ENCODE assay signal across 8 cellular contexts in the genomic region with DNA sequence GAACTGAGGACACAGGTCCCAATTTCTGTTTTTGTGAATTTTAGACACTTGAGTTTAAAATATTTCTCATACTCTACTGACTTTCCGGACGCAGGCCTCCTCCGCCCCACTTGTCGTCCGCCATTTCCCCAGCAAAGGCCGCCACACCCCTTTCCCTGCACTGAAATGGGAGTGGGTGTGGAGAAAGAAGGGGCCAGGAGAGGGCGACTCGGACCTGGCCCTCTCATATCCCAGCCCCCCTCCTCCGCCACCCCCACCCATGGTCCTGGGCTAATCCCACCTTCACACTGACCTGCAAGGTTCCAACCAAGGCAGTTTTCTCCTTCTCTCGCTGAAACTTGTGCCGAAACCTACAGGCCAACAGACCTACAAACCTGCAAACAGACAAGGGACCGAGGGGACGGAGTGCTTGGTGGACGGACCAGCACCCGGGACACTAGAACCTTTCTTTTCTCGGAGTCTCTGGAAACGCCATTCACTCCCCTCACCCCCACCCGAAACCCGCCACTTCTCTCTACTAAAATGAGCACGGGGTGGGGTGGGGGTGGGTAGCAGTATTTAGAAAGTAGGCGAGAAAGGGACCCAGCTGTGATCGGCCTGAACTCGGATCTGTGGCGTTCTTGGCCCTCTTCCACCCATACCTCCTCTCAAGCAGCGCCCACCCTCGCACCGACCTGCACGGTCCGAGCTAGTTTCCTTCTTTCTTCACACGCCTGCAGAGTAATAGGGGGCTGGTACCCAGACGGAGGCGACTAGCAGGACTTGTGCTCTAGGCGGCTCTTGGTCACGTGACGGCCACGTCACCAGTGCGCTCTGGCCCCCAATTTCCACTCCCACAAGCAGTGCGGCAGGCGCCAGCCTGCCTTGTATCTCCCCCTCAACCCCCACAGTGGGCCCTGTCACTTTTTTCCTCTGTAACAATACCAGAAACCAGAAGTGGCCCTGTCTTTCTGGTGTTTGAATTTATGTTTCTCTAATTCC. TPM values are rescaled to one million over a fixed set of nuclear protein-coding genes. Genes with fewer than 3 reads are reported as not detected.
DNase-seq lines count a peak whose midpoint lies in the region; ATAC-seq and TF ChIP-seq lines count a peak whose summit lies in the region.

A gene (minus strand): TSS at position 790 of the 981 bp plus-strand sequence. CDS start 1,380 bp downstream, outside the sequence.

- H3K27ac Mint-ChIP-seq in CD8-positive, alpha-beta T cell: peak within 1 kb of the TSS; percentile 93

- H3K4me1 Mint-ChIP-seq in CD8-positive, alpha-beta T cell (ENCODE audit: low read depth): peaks cover 16% of the 10 kb centered on the region

- POLR2A ChIA-PET in CD8-positive, alpha-beta T cell (lab: Charles Lee): no interaction called here

- peak within 1 kb of the TSS; percentile 63 for H3K27ac ChIP-seq in CD8-positive, alpha-beta T cell (ENCODE audit: low read depth, low read length)
- H3K27ac ChIP-seq in mucosa of rectum (ENCODE audit: low read depth in 2 of 2, low read length in 2 of 2): peak within 1 kb of the TSS; percentile 61 to 65

- CTCF ChIA-PET in CD8-positive, alpha-beta T cell (lab: Charles Lee): no interaction called here

- peak within 1 kb of the TSS; percentile 91 for H3K4me3 Mint-ChIP-seq in CD8-positive, alpha-beta T cell

- no peaks in the 10 kb centered on the region for H3K9me3 ChIP-seq in CD8-positive, alpha-beta T cell (ENCODE audit: low read length)
- no peaks in the 10 kb centered on the region for H3K9me3 ChIP-seq in mucosa of rectum (ENCODE audit: control insufficient read depth in 2 of 2, low read length in 2 of 2)

- peak; percentile 36 to 81 (median 71) for DNase-seq in CD8-positive, alpha-beta T cell
- DNase-seq in NOMO-1 (lab: John Stamatoyannopoulos, UW; ENCODE audit: unreplicated experiment in 2 of 2): peak; percentile 59 to 71
- DNase-seq in activated CD8-positive, alpha-beta memory T cell treated with anti-CD3 and anti-CD28 coated beads, Interleukin-2, amount 50 U/mL, for 4 hours: peak; percentile 76
- DNase-seq in epithelial cell of proximal tubule (ENCODE audit: low read depth): no peak
- DNase-seq in stimulated activated CD8-positive, alpha-beta memory T cell treated with anti-CD3 and anti-CD28 coated beads, Interleukin-7, amount 100 ng/mL, for 24 hours (ENCODE audit: low read depth): peak; percentile 39

- peak; percentile 80 for ATAC-seq in CD8-positive, alpha-beta T cell
- peak; percentile 94 for ATAC-seq in GM19397 (IDR thresholded peaks at IDR 0.05; ENCODE audit: unreplicated experiment)
- peak; percentile 94 for ATAC-seq in HG03571 (IDR thresholded peaks at IDR 0.05; ENCODE audit: unreplicated experiment)

- no peaks in the 10 kb centered on the region for H3K36me3 ChIP-seq in CD8-positive, alpha-beta T cell (ENCODE audit: insufficient read depth, low read length)
- no peaks in the 10 kb centered on the region for H3K36me3 ChIP-seq in mucosa of rectum (ENCODE audit: control insufficient read depth in 2 of 2, insufficient read depth in 2 of 2, low read length in 2 of 2)

- peak within 1 kb of the TSS; percentile 74 for H3K4me3 ChIP-seq in CD8-positive, alpha-beta T cell (ENCODE audit: low read depth, low read length)
- H3K4me3 ChIP-seq in epithelial cell of proximal tubule (ENCODE audit: low read depth, low read length) (peak within 1 kb of the TSS; percentile 79), mucosa of rectum (ENCODE audit: low read length in 2 of 2) (peak within 1 kb of the TSS; percentile 84 to 85)

- peaks cover 11% of the 10 kb centered on the region for H3K4me1 ChIP-seq in CD8-positive, alpha-beta T cell (ENCODE audit: insufficient read depth, low read length)
- peaks cover 3 to 6% of the 10 kb centered on the region in 2 donors for H3K4me1 ChIP-seq in mucosa of rectum (ENCODE audit: control insufficient read depth in 2 of 2, insufficient read depth in 2 of 2, low read length in 2 of 2)

- intact Hi-C loops in CD8-positive, alpha-beta T cell (cut with DNase I, micrococcal nuclease): loop anchor here (5.0 kb wide), 3 partner anchors 180 to 315 kb away; a partner anchor contains a TSS

- peak within 1 kb of the TSS; percentile 72 to 74 for H3K9ac ChIP-seq in mucosa of rectum (ENCODE audit: low read depth in 1 of 2, low read length in 2 of 2)

- peaks cover 7% of the 10 kb centered on the region for H3K36me3 Mint-ChIP-seq in CD8-positive, alpha-beta T cell

- no peaks in the 10 kb centered on the region for H3K27me3 ChIP-seq in CD8-positive, alpha-beta T cell (ENCODE audit: insufficient read depth, low read length)
- H3K27me3 ChIP-seq in mucosa of rectum (ENCODE audit: control insufficient read depth in 2 of 2, insufficient read depth in 2 of 2, low read length in 2 of 2): peaks cover 0 to 5% of the 10 kb centered on the region in 2 donors

- no peak for TF ChIP-seq CTCF in CD8-positive, alpha-beta T cell (IDR thresholded peaks at IDR 0.05)
- TF ChIP-seq CTCF in epithelial cell of proximal tubule (conservative IDR thresholded peaks at IDR 0.05; ENCODE audit: low read depth, low read length): peak; percentile 50

- H3K27me3 Mint-ChIP-seq in CD8-positive, alpha-beta T cell (ENCODE audit: low read depth): no peaks in the 10 kb centered on the region

- no peaks in the 10 kb centered on the region for H3K9me3 Mint-ChIP-seq in CD8-positive, alpha-beta T cell

RNA-seq across cellular contexts. Expression of the gene that starts here (rescaled TPM):
- 10 to 100 TPM; 45.6 to 46.4 TPM for total RNA-seq in CD8-positive, alpha-beta T cell
- total RNA-seq in epithelial cell of proximal tubule: 14.4 and 20.5 TPM in 2 replicates
